Comparison of ENCODE assay signal across 12 cellular contexts in genomic region chr1:204996981-204997380, GRCh38. TPM values are rescaled to one million over a fixed set of nuclear protein-coding genes. Genes with fewer than 3 reads are reported as not detected.
"Had no signal": no experiment of that assay in that cellular context is flagged by ENCODE, and none has a peak within 500 bp of the region (broad histone marks: within the 10 kb centered on the region; RNA-seq: fewer than 3 reads in every experiment).

No MANE protein-coding gene starts in this region.

- H3K27me3 ChIP-seq: upper lobe of left lung had no signal

- DNase-seq: activated CD4-positive, alpha-beta memory T cell treated with anti-CD3 and anti-CD28 coated beads, Interleukin-2, amount 10 ng/mL, durations not matched to agents 7 days and 5 days; activated CD8-positive, alpha-beta memory T cell treated with anti-CD3 and anti-CD28 coated beads, Interleukin-2, amount 50 U/mL, for 4 hours; activated naive CD4-positive, alpha-beta T cell treated with Interleukin-2 at 50 U/mL for 16 hours; effector CD8-positive, alpha-beta T cell; glutamatergic neuron; small intestine; T1000; upper lobe of left lung had no signal

- H3K9me3 ChIP-seq: upper lobe of left lung had no signal

- H3K4me1 ChIP-seq: upper lobe of left lung had no signal

- H3K36me3 ChIP-seq: upper lobe of left lung had no signal

- H3K4me3 ChIP-seq: coronary artery, upper lobe of left lung had no signal

- H3K27ac ChIP-seq: upper lobe of left lung, VCaP had no signal

- ATAC-seq: stimulated activated effector memory CD8-positive, alpha-beta T cell treated with anti-CD3 and anti-CD28 coated beads, Interleukin-12 subunit alpha, Interleukin-12 subunit beta, amount 100 ng/mL, for 72 hours had no signal

RNA-seq across cellular contexts. Expression of gene CNTN2, which starts 46.0 kb away (rescaled TPM):
- total RNA-seq: activated CD4-positive, alpha-beta memory T cell treated with anti-CD3 and anti-CD28 coated beads, Interleukin-2, amount 10 ng/mL, durations not matched to agents 7 days and 5 days; mesenteric fat pad; upper lobe of left lung had no signal
